ENCODE assay signal across 21 cellular contexts in the genomic region with DNA sequence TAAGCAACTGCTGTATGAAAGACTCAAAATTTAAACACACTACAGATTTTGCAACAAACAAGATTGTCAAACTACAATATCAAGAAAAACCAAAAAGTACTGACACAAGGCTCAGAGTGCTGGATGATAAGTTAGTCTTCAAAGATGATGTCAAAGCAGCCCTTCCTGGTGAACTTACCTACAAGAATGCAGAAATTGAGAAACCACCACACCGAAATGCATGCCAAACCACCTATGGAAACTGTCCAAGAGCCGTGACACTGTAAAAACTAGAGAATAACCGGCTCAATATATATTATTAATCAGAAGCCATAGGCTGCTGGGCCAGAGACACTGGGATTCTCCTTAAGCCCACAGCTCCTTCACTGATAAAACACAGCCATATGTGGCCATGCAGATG. TPM values are rescaled to one million over a fixed set of nuclear protein-coding genes. Genes with fewer than 3 reads are reported as not detected.
DNase-seq lines count a peak whose midpoint lies in the region; ATAC-seq and TF ChIP-seq lines count a peak whose summit lies in the region.
"Had no signal": no experiment of that assay in that cellular context is flagged by ENCODE, and none has a peak within 500 bp of the region (broad histone marks: within the 10 kb centered on the region; RNA-seq: fewer than 3 reads in every experiment).

No MANE protein-coding gene starts in this region.

- H3K27me3 ChIP-seq in foreskin keratinocyte = no peaks in the 10 kb centered on the region
- H3K27me3 ChIP-seq: spleen had no signal

- CTCF ChIA-PET in MCF 10A (lab: Yijun Ruan, JAX) = interaction anchor here (1.3 kb wide), 1 partner anchor 61 kb away, joined by 4 read pairs; a partner anchor contains a TSS

- H3K27ac Mint-ChIP-seq in MCF 10A (ENCODE audit: low read depth, unreplicated experiment) = peak overlapping the region; percentile 67
- H3K27ac Mint-ChIP-seq: nephron had no signal

- BruUV-seq in MCF 10A (replicated peaks; lab: Mats Ljungman, UMichigan) = no TSS peak

- no peaks in the 10 kb centered on the region for H3K9me3 Mint-ChIP-seq in MCF 10A (ENCODE audit: unreplicated experiment)
- H3K9me3 Mint-ChIP-seq: activated naive CD4-positive, alpha-beta T cell treated with anti-CD3 and anti-CD28 coated beads, Interleukin-2, amount 50 U/mL, for 24 hours; nephron had no signal

- intact Hi-C loops in MCF 10A (cut with micrococcal nuclease) = no loop called here

- H3K27ac ChIP-seq in foreskin keratinocyte = peak overlapping the region; percentile 27
- H3K27ac ChIP-seq: psoas muscle had no signal

- DNase-seq in Daoy (ENCODE audit: low read depth) (peak; percentile 58), MCF 10A (ENCODE audit: unreplicated experiment) (peak; percentile 91), foreskin keratinocyte (peak; percentile 39 to 67), NCI-H146 treated with DMSO at 0.1 percent for 48 hours (lab: John Stamatoyannopoulos, UW; ENCODE audit: unreplicated experiment) (no peak)
- DNase-seq in effector CD4-positive, alpha-beta T cell = no peak
- DNase-seq: Calu3, hypothalamus, kidney glomerular epithelial cell, mesendoderm, NCI-H1092, NCI-H2107, NCI-H524 treated with DMSO at 0.1 percent for 48 hours, psoas muscle, spleen had no signal

- no peaks in the 10 kb centered on the region for H3K27me3 Mint-ChIP-seq in MCF 10A (ENCODE audit: insufficient read depth, unreplicated experiment)
- H3K27me3 Mint-ChIP-seq: activated naive CD4-positive, alpha-beta T cell treated with anti-CD3 and anti-CD28 coated beads, Interleukin-2, amount 50 U/mL, for 24 hours had no signal

- H3K4me1 Mint-ChIP-seq in MCF 10A (ENCODE audit: insufficient read depth, unreplicated experiment) = peaks cover 12% of the 10 kb centered on the region
- H3K4me1 Mint-ChIP-seq: activated naive CD4-positive, alpha-beta T cell treated with anti-CD3 and anti-CD28 coated beads, Interleukin-2, amount 50 U/mL, for 24 hours had no signal

- TF ChIP-seq CTCF in MCF 10A (IDR thresholded peaks at IDR 0.05; ENCODE audit: unreplicated experiment) = no peak
- no peak for TF ChIP-seq CTCF in foreskin keratinocyte (conservative IDR thresholded peaks at IDR 0.05)

- POLR2A ChIA-PET in MCF 10A (lab: Yijun Ruan, JAX) = interaction anchor here (1.1 kb wide), 1 partner anchor 25 kb away, joined by 3 read pairs; no protein-coding TSS in a partner anchor

- ATAC-seq in foreskin keratinocyte = no peak
- ATAC-seq in HG03442 (IDR thresholded peaks at IDR 0.05; ENCODE audit: unreplicated experiment) = no peak
- ATAC-seq: HCT116, K562, psoas muscle had no signal

- H3K4me1 ChIP-seq in foreskin keratinocyte = peaks cover 13% of the 10 kb centered on the region
- H3K4me1 ChIP-seq: psoas muscle had no signal

- H3K36me3 Mint-ChIP-seq in MCF 10A (ENCODE audit: insufficient read depth, unreplicated experiment) = peaks cover 6% of the 10 kb centered on the region

- TF ChIP-seq EP300 in Ishikawa (IDR thresholded peaks at IDR 0.05; ENCODE audit: borderline replicate concordance) = no peak

- no peak overlapping the region for H3K4me3 Mint-ChIP-seq in MCF 10A (ENCODE audit: unreplicated experiment)
- H3K4me3 Mint-ChIP-seq: activated naive CD4-positive, alpha-beta T cell treated with anti-CD3 and anti-CD28 coated beads, Interleukin-2, amount 50 U/mL, for 24 hours; nephron had no signal

- no peak for TF ChIP-seq RAD21 in Ishikawa (IDR thresholded peaks at IDR 0.05; ENCODE audit: low read depth)

TF ChIP-seq in Ishikawa, 13 proteins besides CTCF, POLR2A, EP300 and RAD21:
- TF ChIP-seq NFIC (IDR thresholded peaks at IDR 0.05) = peak; percentile 66; the same call in 1 of the 2 replicates
- TF ChIP-seq CEBPB (IDR thresholded peaks at IDR 0.05) = peak; percentile 53; the same call in 1 of the 2 replicates
- no peak for TF ChIP-seq EGR1 (IDR thresholded peaks at IDR 0.05)
- peak; percentile 43; the same call in 1 of the 2 replicates for TF ChIP-seq TEAD4 (IDR thresholded peaks at IDR 0.05)
- no peak for TF ChIP-seq CREB1 (IDR thresholded peaks at IDR 0.05; ENCODE audit: low read depth)
- TF ChIP-seq, protein P1, sequence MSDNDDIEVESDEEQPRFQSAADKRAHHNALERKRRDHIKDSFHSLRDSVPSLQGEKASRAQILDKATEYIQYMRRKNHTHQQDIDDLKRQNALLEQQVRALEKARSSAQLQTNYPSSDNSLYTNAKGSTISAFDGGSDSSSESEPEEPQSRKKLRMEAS (IDR thresholded peaks at IDR 0.05) = 0 out of 2 replicates have a peak, but pooled peaks have one; percentile 24

RNA-seq across cellular contexts. Expression of a gene that starts 25.3 kb away (rescaled TPM):
- 17.1 and 17.9 TPM in 2 replicates for total RNA-seq in Daoy (2014; rRNA removed; shearing (Covaris generic))
- 8.4 and 9.3 TPM in 2 replicates for total RNA-seq in MCF 10A (2022)
- total RNA-seq in foreskin keratinocyte = 4.9 and 5.4 TPM in 2 replicates
- 1.0 and 1.1 TPM in 2 replicates for polyA plus RNA-seq in foreskin keratinocyte

RNA-seq across cellular contexts. Expression of a gene that starts 31.5 kb away (rescaled TPM):
- not detected in 2 replicates for total RNA-seq in Daoy (2014; rRNA removed; shearing (Covaris generic))
- not detected in 2 replicates for total RNA-seq in MCF 10A (2022)
- total RNA-seq in foreskin keratinocyte = not detected in 2 replicates
- not detected in 2 replicates for polyA plus RNA-seq in foreskin keratinocyte
- total RNA-seq: Calu3, K562, psoas muscle, SK-MEL-5, spleen had no signal
- polyA plus RNA-seq: K562, psoas muscle had no signal

Comparison
In these comparisons a context has a peak if more than half of its experiments do, and no peak if none do; other contexts are left out.
1. DNase-seq: peak in Daoy (single experiment), MCF 10A (single experiment) and foreskin keratinocyte (2 of 2); none in NCI-H146 treated with DMSO at 0.1 percent for 48 hours (single experiment) and effector CD4-positive, alpha-beta T cell (single experiment).